1 cellular context compared by ENCODE assay signal in the genomic region with DNA sequence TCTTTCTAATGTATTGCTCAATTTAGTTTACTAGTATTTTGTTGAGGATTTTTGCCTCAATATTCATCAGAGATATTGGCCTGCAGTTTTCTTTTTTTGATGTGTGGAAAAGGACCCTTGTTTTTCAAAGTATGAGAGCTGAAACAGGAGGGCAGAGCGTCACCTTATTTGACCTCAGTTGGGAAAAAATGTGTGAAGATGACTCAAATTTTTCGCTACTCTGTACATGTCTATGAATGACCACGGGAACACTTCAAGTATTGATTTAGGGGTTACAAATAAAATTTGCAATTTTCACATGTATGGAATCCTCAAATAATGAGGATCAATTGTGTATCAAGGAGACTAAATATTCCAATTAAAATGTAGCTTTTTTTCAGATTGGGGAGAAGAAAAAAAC.
TF ChIP-seq lines count a peak whose summit lies in the region.

No MANE protein-coding gene starts in this region.

TF ChIP-seq in K562, 482 proteins besides CTCF, POLR2A, EP300 and RAD21:
- TF ChIP-seq SP1 (CRISPR knock-in tag; IDR thresholded peaks at IDR 0.05) (no peak), SMC3 (conservative IDR thresholded peaks at IDR 0.05; ENCODE audit: insufficient read depth, low read depth, low read length) (no peak), SIX5 (IDR thresholded peaks at IDR 0.05; ENCODE audit: borderline replicate concordance in 1 of 2, insufficient read depth in 1 of 2, low read depth in 1 of 2, low read length in 2 of 2) (no peak), NFE2 (IDR thresholded peaks at IDR 0.05; ENCODE audit: low read depth) (no peak), FOXA3 (CRISPR knock-in tag; conservative IDR thresholded peaks at IDR 0.05 in 1 of 2, IDR thresholded peaks at IDR 0.05 in 1 of 2) (no peak), KAT7 (CRISPR knock-in tag; IDR thresholded peaks at IDR 0.05; ENCODE audit: borderline replicate concordance) (no peak), ZNF354B (CRISPR knock-in tag; IDR thresholded peaks at IDR 0.05) (no peak), SMARCA5 (IDR thresholded peaks at IDR 0.05) (no peak), KDM5B (IDR thresholded peaks at IDR 0.05; ENCODE audit: insufficient replicate concordance, low read depth, low read length) (no peak), CBX8 (IDR thresholded peaks at IDR 0.05; ENCODE audit: borderline replicate concordance, extremely low read depth, low read depth, low read length, poor library complexity, severe bottlenecking) (no peak), CBX2 (IDR thresholded peaks at IDR 0.05; ENCODE audit: insufficient read depth, low read length, poor library complexity, severe bottlenecking) (no peak), NR4A1 (CRISPR knock-in tag; IDR thresholded peaks at IDR 0.05) (no peak), NR4A1 (tag; IDR thresholded peaks at IDR 0.05) (no peak), FOXK1 (CRISPR knock-in tag; IDR thresholded peaks at IDR 0.05; ENCODE audit: borderline replicate concordance) (no peak), RBM17 (IDR thresholded peaks at IDR 0.05; ENCODE audit: borderline replicate concordance, low read depth, low read length) (no peak), SNIP1 (IDR thresholded peaks at IDR 0.05; ENCODE audit: low read depth) (no peak), HNRNPK (IDR thresholded peaks at IDR 0.05; ENCODE audit: low read depth, low read length, poor library complexity, severe bottlenecking) (no peak), BCL6 (CRISPR knock-in tag; IDR thresholded peaks at IDR 0.05) (no peak)
- TF ChIP-seq, protein P1, sequence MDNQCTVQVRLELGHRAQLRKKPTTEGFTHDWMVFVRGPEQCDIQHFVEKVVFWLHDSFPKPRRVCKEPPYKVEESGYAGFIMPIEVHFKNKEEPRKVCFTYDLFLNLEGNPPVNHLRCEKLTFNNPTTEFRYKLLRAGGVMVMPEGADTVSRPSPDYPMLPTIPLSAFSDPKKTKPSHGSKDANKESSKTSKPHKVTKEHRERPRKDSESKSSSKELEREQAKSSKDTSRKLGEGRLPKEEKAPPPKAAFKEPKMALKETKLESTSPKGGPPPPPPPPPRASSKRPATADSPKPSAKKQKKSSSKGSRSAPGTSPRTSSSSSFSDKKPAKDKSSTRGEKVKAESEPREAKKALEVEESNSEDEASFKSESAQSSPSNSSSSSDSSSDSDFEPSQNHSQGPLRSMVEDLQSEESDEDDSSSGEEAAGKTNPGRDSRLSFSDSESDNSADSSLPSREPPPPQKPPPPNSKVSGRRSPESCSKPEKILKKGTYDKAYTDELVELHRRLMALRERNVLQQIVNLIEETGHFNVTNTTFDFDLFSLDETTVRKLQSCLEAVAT (IDR thresholded peaks at IDR 0.05), result no peak
- TF ChIP-seq, protein P2, sequence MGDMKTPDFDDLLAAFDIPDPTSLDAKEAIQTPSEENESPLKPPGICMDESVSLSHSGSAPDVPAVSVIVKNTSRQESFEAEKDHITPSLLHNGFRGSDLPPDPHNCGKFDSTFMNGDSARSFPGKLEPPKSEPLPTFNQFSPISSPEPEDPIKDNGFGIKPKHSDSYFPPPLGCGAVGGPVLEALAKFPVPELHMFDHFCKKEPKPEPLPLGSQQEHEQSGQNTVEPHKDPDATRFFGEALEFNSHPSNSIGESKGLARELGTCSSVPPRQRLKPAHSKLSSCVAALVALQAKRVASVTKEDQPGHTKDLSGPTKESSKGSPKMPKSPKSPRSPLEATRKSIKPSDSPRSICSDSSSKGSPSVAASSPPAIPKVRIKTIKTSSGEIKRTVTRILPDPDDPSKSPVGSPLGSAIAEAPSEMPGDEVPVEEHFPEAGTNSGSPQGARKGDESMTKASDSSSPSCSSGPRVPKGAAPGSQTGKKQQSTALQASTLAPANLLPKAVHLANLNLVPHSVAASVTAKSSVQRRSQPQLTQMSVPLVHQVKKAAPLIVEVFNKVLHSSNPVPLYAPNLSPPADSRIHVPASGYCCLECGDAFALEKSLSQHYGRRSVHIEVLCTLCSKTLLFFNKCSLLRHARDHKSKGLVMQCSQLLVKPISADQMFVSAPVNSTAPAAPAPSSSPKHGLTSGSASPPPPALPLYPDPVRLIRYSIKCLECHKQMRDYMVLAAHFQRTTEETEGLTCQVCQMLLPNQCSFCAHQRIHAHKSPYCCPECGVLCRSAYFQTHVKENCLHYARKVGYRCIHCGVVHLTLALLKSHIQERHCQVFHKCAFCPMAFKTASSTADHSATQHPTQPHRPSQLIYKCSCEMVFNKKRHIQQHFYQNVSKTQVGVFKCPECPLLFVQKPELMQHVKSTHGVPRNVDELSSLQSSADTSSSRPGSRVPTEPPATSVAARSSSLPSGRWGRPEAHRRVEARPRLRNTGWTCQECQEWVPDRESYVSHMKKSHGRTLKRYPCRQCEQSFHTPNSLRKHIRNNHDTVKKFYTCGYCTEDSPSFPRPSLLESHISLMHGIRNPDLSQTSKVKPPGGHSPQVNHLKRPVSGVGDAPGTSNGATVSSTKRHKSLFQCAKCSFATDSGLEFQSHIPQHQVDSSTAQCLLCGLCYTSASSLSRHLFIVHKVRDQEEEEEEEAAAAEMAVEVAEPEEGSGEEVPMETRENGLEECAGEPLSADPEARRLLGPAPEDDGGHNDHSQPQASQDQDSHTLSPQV (IDR thresholded peaks at IDR 0.05), result no peak
- TF ChIP-seq, protein P3, sequence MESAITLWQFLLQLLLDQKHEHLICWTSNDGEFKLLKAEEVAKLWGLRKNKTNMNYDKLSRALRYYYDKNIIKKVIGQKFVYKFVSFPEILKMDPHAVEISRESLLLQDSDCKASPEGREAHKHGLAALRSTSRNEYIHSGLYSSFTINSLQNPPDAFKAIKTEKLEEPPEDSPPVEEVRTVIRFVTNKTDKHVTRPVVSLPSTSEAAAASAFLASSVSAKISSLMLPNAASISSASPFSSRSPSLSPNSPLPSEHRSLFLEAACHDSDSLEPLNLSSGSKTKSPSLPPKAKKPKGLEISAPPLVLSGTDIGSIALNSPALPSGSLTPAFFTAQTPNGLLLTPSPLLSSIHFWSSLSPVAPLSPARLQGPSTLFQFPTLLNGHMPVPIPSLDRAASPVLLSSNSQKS (CRISPR knock-in tag; IDR thresholded peaks at IDR 0.05), result no peak
